Comparison of ENCODE assay signal across 29 cellular contexts in the genomic region with DNA sequence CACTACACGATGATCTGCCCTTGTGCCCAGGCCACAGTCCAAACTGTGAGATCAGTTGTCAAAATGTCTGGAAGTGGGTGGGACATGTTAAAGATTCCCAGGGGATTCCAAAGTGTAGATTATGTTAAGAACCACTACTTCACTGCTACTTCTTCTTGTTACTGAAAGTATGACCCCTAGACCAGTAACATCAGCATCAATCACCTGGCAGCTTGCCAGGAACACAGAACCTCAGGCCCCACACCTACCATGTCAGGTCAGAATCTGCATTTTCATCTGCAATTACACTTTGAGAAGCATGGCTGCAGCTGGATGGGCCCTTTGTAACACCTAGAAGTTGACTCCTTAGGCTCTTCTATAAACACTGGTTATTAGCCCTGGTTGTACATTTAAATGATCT. TPM values are rescaled to one million over a fixed set of nuclear protein-coding genes. Genes with fewer than 3 reads are reported as not detected.
"Had no signal": no experiment of that assay in that cellular context is flagged by ENCODE, and none has a peak within 500 bp of the region (broad histone marks: within the 10 kb centered on the region; RNA-seq: fewer than 3 reads in every experiment).

No MANE protein-coding gene starts in this region.

- ATAC-seq: activated T-helper 17 cell treated with anti-CD3 and anti-CD28 coated beads, Interleukin-2, amount 50 U/mL, for 72 hours; Panc1; Right ventricle myocardium inferior had no signal

- H3K36me3 ChIP-seq: brain microvascular endothelial cell, cardiac muscle cell, MG63 had no signal

- H3K9ac ChIP-seq: KMS-11 had no signal

- H3K4me2 ChIP-seq: KMS-11 had no signal

- H3K27me3 ChIP-seq: brain microvascular endothelial cell, cardiac muscle cell, MG63 had no signal

- H3K27ac ChIP-seq: brain microvascular endothelial cell, cardiac muscle cell, KMS-11, SK-N-MC, VCaP had no signal

- DNase-seq: activated CD4-positive, alpha-beta memory T cell treated with anti-CD3 and anti-CD28 coated beads for 36 hours; activated CD4-positive, alpha-beta T cell treated with anti-CD3 and anti-CD28 coated beads, Interleukin-2, amount 10 ng/mL, durations not matched to agents 7 days and 5 days; activated CD4-positive, CD25-positive, alpha-beta regulatory T cell; activated CD8-positive, alpha-beta memory T cell treated with anti-CD3 and anti-CD28 coated beads for 24 hours; activated gamma-delta T cell; activated naive CD4-positive, alpha-beta T cell treated with anti-CD3 and anti-CD28 coated beads for 36 hours; activated T-cell treated with anti-CD3 and anti-CD28 coated beads, Interleukin-2, amount 50 U/mL, for 48 hours; brain microvascular endothelial cell; MG63; MV-4-11; NCI-H1105; NCI-H1436; NCI-H1694 treated with DMSO at 0.1 percent for 48 hours; NCI-H2029 treated with DMSO at 0.1 percent for 48 hours; NCI-H2171; NCI-H345; NCI-H510A; NCI-H526 treated with DMSO at 0.1 percent for 48 hours; RPMI8226; T-helper 1 cell had no signal

- H3K4me3 ChIP-seq: cardiac muscle cell, MG63, SK-N-MC had no signal

RNA-seq across cellular contexts. Expression of gene RFPL4B, which starts 36.1 kb away (rescaled TPM):
- total RNA-seq: activated CD4-positive, alpha-beta memory T cell treated with anti-CD3 and anti-CD28 coated beads for 36 hours; activated CD4-positive, alpha-beta T cell treated with anti-CD3 and anti-CD28 coated beads, Interleukin-2, amount 10 ng/mL, durations not matched to agents 7 days and 5 days; activated naive CD4-positive, alpha-beta T cell treated with anti-CD3 and anti-CD28 coated beads for 36 hours; activated T-helper 17 cell treated with anti-CD3 and anti-CD28 coated beads, Interleukin-2, amount 50 U/mL, for 72 hours; cardiac muscle cell; OCI-LY7; Right ventricle myocardium inferior; T-helper 2 cell treated with Interferon-gamma antibody and Interleukin-4, amounts not matched to agents 100 ng/mL and 5 ng/mL, for 36 hours had no signal
- polyA plus RNA-seq: cardiac muscle cell had no signal
